In genomic region chr2:235201796-235202195, GRCh38 we compare ENCODE assay signal across 1 cellular context.
TF ChIP-seq lines count a peak whose summit lies in the region.

No MANE protein-coding gene starts in this region.

TF ChIP-seq in IMR-90, 13 proteins besides CTCF, POLR2A, EP300 and RAD21 (continued from another document):
- no peak for TF ChIP-seq BHLHE40 (IDR thresholded peaks at IDR 0.05; ENCODE audit: low read depth, low read length)
- no peak for TF ChIP-seq RFX5 (IDR thresholded peaks at IDR 0.05; ENCODE audit: low read depth, low read length)
- no peak for TF ChIP-seq RCOR1 (IDR thresholded peaks at IDR 0.05; ENCODE audit: insufficient replicate concordance, low read length)
